ENCODE assay signal across 8 cellular contexts in genomic region chr1:150149490-150150453, GRCh38. TPM values are rescaled to one million over a fixed set of nuclear protein-coding genes. Genes with fewer than 3 reads are reported as not detected.
DNase-seq lines count a peak whose midpoint lies in the region; ATAC-seq and TF ChIP-seq lines count a peak whose summit lies in the region.

Gene PLEKHO1, plus strand, starts transcription at chr1:150149916. Its CDS starts 342 bp downstream, at chr1:150150258.

- WGBS in right cardiac atrium, result under 1% methylated on average over 137 of the region's 138 CpGs

- peak within 1 kb of the TSS; percentile 97 to 100 (median 99) for H3K27ac ChIP-seq in BLaER1 treated with 17β-estradiol and CSF1 and Interleukin-3, amounts not matched to agents 10 nM and 100 nM
- peak within 1 kb of the TSS; percentile 80 for H3K27ac ChIP-seq in angular gyrus (ENCODE audit: low read depth, low read length)
- peak within 1 kb of the TSS; percentile 73 for H3K27ac ChIP-seq in right cardiac atrium (ENCODE audit: low read length)

- ATAC-seq in GM19455 (IDR thresholded peaks at IDR 0.05; ENCODE audit: unreplicated experiment), result peak; percentile 64
- ATAC-seq in right cardiac atrium, result peak; percentile 81 to 84
- no peak for ATAC-seq in HG03378 (IDR thresholded peaks at IDR 0.05; ENCODE audit: unreplicated experiment)

- peak within 1 kb of the TSS; percentile 99 to 100 (median 100) for H3K9ac ChIP-seq in BLaER1 treated with 17β-estradiol and CSF1 and Interleukin-3, amounts not matched to agents 10 nM and 100 nM
- peak within 1 kb of the TSS; percentile 100 for H3K9ac ChIP-seq in Loucy (ENCODE audit: low read depth, low read length, poor library complexity, severe bottlenecking)

- no peaks in the 10 kb centered on the region for H3K9me2 ChIP-seq in Loucy (replicated peaks; ENCODE audit: low read depth, low read length)

- H2AFZ ChIP-seq in Loucy (ENCODE audit: low read length), result peak within 1 kb of the TSS; percentile 60

- H3K36me3 ChIP-seq in BLaER1 treated with 17β-estradiol and CSF1 and Interleukin-3, amounts not matched to agents 10 nM and 100 nM, result peaks cover 33 to 42% (median 41%) of the 10 kb centered on the region in 11 experiments
- peaks cover 20% of the 10 kb centered on the region for H3K36me3 ChIP-seq in Loucy (ENCODE audit: insufficient read depth, low read length)

- H3K27me3 ChIP-seq in BLaER1 treated with 17β-estradiol and CSF1 and Interleukin-3, amounts not matched to agents 10 nM and 100 nM, result no peaks in the 10 kb centered on the region
- H3K27me3 ChIP-seq in Loucy (ENCODE audit: insufficient read depth, low read length, poor library complexity, severe bottlenecking) (peaks cover 8% of the 10 kb centered on the region), right cardiac atrium (ENCODE audit: control insufficient read depth, insufficient read depth) (no peaks in the 10 kb centered on the region)

- no peak for TF ChIP-seq CTCF in Loucy (conservative IDR thresholded peaks at IDR 0.05; ENCODE audit: low read length)

- DNase-seq in T-helper 2 cell (peak; percentile 70 to 89 (median 81)), right cardiac atrium (peak; percentile 88 to 95 (median 94)), retina (peak; percentile 82)

- H3K79me2 ChIP-seq in Loucy (ENCODE audit: insufficient read depth, low read length), result peaks cover 68% of the 10 kb centered on the region

- H3F3A ChIP-seq in Loucy (ENCODE audit: low read depth), result peaks cover 12% of the 10 kb centered on the region; the same call in 1 of the 2 replicates

- H4K20me1 ChIP-seq in BLaER1 treated with 17β-estradiol and CSF1 and Interleukin-3, amounts not matched to agents 10 nM and 100 nM, result peaks cover 0 to 40% (median 28%) of the 10 kb centered on the region in 11 experiments; a peak in 13 of 22 replicates
- peaks cover 14% of the 10 kb centered on the region for H4K20me1 ChIP-seq in Loucy (ENCODE audit: insufficient read depth, low read length, poor library complexity, severe bottlenecking)

- H3K4me3 ChIP-seq in BLaER1 treated with 17β-estradiol and CSF1 and Interleukin-3, amounts not matched to agents 10 nM and 100 nM, result peak within 1 kb of the TSS; percentile 79 to 98 (median 95)
- H3K4me3 ChIP-seq in Loucy (ENCODE audit: low read length, poor library complexity, severe bottlenecking) (peak within 1 kb of the TSS; percentile 94), right cardiac atrium (ENCODE audit: low read length) (peak within 1 kb of the TSS; percentile 97)

- no peaks in the 10 kb centered on the region for H3K9me3 ChIP-seq in BLaER1 treated with 17β-estradiol and CSF1 and Interleukin-3, amounts not matched to agents 10 nM and 100 nM (replicated peaks in 1 of 11)
- H3K9me3 ChIP-seq in Loucy (ENCODE audit: insufficient read depth, low read depth, low read length), result no peaks in the 10 kb centered on the region
- H3K9me3 ChIP-seq in right cardiac atrium (ENCODE audit: control insufficient read depth, low read length), result no peaks in the 10 kb centered on the region

- intact Hi-C loops in right cardiac atrium (cut with DNase I), result loop anchor here in 1 of 4 donors (10.0 kb wide), 1 partner anchor 55 kb away; no protein-coding TSS in a partner anchor

- peak within 1 kb of the TSS; percentile 90 to 99 (median 95) for H3K4me2 ChIP-seq in BLaER1 treated with 17β-estradiol and CSF1 and Interleukin-3, amounts not matched to agents 10 nM and 100 nM
- H3K4me2 ChIP-seq in Loucy (ENCODE audit: low read depth, low read length, poor library complexity, severe bottlenecking), result peak within 1 kb of the TSS; percentile 81

- H3K4me1 ChIP-seq in BLaER1 treated with 17β-estradiol and CSF1 and Interleukin-3, amounts not matched to agents 10 nM and 100 nM, result peaks cover 55 to 75% (median 69%) of the 10 kb centered on the region in 10 experiments
- H3K4me1 ChIP-seq in Loucy (ENCODE audit: insufficient read depth, low read length, poor library complexity, severe bottlenecking) (peaks cover 67% of the 10 kb centered on the region), right cardiac atrium (ENCODE audit: control insufficient read depth, insufficient read depth, low read length) (peaks cover 12% of the 10 kb centered on the region)

RNA-seq across cellular contexts. Expression of gene PLEKHO1, which starts in this region (rescaled TPM):
- total RNA-seq in right cardiac atrium, result 10 to 100 TPM; 28.9 to 51.4 (median 34.4) TPM
- polyA plus RNA-seq in right cardiac atrium, result 73.2 TPM
